In genomic region chr5:9197881-9198260, GRCh38 we compare ENCODE assay signal across 11 cellular contexts.
DNase-seq lines count a peak whose midpoint lies in the region; ATAC-seq, FAIRE-seq and TF ChIP-seq lines count a peak whose summit lies in the region.
"Had no signal": no experiment of that assay in that cellular context is flagged by ENCODE, and none has a peak within 500 bp of the region (broad histone marks: within the 10 kb centered on the region; RNA-seq: fewer than 3 reads in every experiment).

No MANE protein-coding gene starts in this region.

- no peak overlapping the region for H2AK9ac ChIP-seq in IMR-90 (replicated peaks; ENCODE audit: low read depth, low read length, poor library complexity)

- H3K9me3 ChIP-seq in IMR-90 (ENCODE audit: control insufficient read depth, insufficient read depth, low read length), result peaks cover 2% of the 10 kb centered on the region; the same call in 1 of the 2 replicates

- no peak overlapping the region for H4K5ac ChIP-seq in IMR-90 (ENCODE audit: low read depth, low read length)

- peaks cover 4% of the 10 kb centered on the region for H3K4me1 ChIP-seq in IMR-90 (ENCODE audit: control insufficient read depth, insufficient read depth, low read length)

- no TSS peak for BruUV-seq in IMR-90 (replicated peaks; lab: Mats Ljungman, UMichigan)

- no peak overlapping the region for H3K14ac ChIP-seq in IMR-90 (replicated peaks; ENCODE audit: low read depth, low read length)

- WGBS in IMR-90 (ENCODE audit: extremely low coverage in 2 of 2, insufficient read length in 1 of 2), 2 experiments, result no CpG with 5 or more reads among the region's 1 CpG

- H4K20me1 ChIP-seq in IMR-90 (ENCODE audit: insufficient read depth, low read length), result no peaks in the 10 kb centered on the region

- H2BK5ac ChIP-seq in IMR-90 (ENCODE audit: low read depth, low read length, poor library complexity, severe bottlenecking), result no peak overlapping the region

- POLR2A ChIA-PET in IMR-90 (lab: Charles Lee; ENCODE audit: unreplicated experiment), result no interaction called here

- dilution Hi-C loops in IMR-90 (cut with HindIII; ENCODE audit: low sequenced_read_pairs, unreplicated experiment), result no loop called here

- peaks cover 0 to 19% of the 10 kb centered on the region in 2 experiments; a peak in 1 of 4 replicates for H3K79me1 ChIP-seq in IMR-90 (ENCODE audit: low read depth in 1 of 2, low read length in 2 of 2)

- no peak overlapping the region for H3K4ac ChIP-seq in IMR-90 (ENCODE audit: low read depth, low read length)

- H3K9ac ChIP-seq in IMR-90 (ENCODE audit: low read depth, low read length), result no peak overlapping the region

- FAIRE-seq in frontal cortex (lab: Jason Lieb, UNC), result no peak
- FAIRE-seq: urothelium cell line had no signal

- H4K91ac ChIP-seq in IMR-90 (ENCODE audit: insufficient read depth, low read depth, low read length), result no peak overlapping the region

- no peak for TF ChIP-seq POLR2A in IMR-90 (IDR thresholded peaks at IDR 0.05; ENCODE audit: low read depth, low read length)

- TF ChIP-seq RAD21 in IMR-90 (IDR thresholded peaks at IDR 0.05; ENCODE audit: low read length), result no peak

- no peaks in the 10 kb centered on the region for H3K27me3 ChIP-seq in IMR-90 (ENCODE audit: control insufficient read depth, insufficient read depth, low read length)

- H4K8ac ChIP-seq in IMR-90 (ENCODE audit: low read depth in 2 of 2, low read length in 2 of 2), result no peak overlapping the region

- H3K36me3 ChIP-seq in IMR-90 (ENCODE audit: control insufficient read depth, insufficient read depth, low read length), result peaks cover 5% of the 10 kb centered on the region

- DNase-seq in GM19238 (ENCODE audit: insufficient read length, low spot score) (peak; percentile 21), IMR-90 (peak; percentile 70), renal cortical epithelial cell (ENCODE audit: low read depth) (peak; percentile 54), frontal cortex (ENCODE audit: low spot score in 2 of 2) (no peak), nucleus accumbens (lab: John Stamatoyannopoulos, UW) (no peak), SK-N-DZ (ENCODE audit: low spot score) (no peak)
- DNase-seq in central memory CD4-positive, alpha-beta T cell, result no peak
- DNase-seq: GDM1; stimulated activated CD4-positive, alpha-beta T cell treated with anti-CD3 and anti-CD28 coated beads, Interleukin-4, amount 100 ng/mL, for 24 hours had no signal

- ATAC-seq in HG02759 (IDR thresholded peaks at IDR 0.05; ENCODE audit: unreplicated experiment), result peak; percentile 93
- ATAC-seq in IMR-90 (ENCODE audit: low read depth), result 0 out of 2 replicates have a peak, but pooled peaks have one; percentile 28

- H3K4me2 ChIP-seq in IMR-90 (ENCODE audit: low read depth, low read length), result no peak overlapping the region

- TF ChIP-seq CTCF in IMR-90 (conservative IDR thresholded peaks at IDR 0.05; ENCODE audit: low read depth, low read length), result no peak

- CTCF ChIA-PET in IMR-90 (lab: Yijun Ruan, JAX), result interaction anchor here (1.1 kb wide), 1 partner anchor 14 kb away, joined by 3 read pairs; no protein-coding TSS in a partner anchor

- peaks cover 28% of the 10 kb centered on the region for H3K9me1 ChIP-seq in IMR-90 (ENCODE audit: insufficient read depth, low read length)

- H3K4me3 ChIP-seq in IMR-90 (ENCODE audit: insufficient read depth, low read depth, low read length), result no peak overlapping the region

- intact Hi-C loops in IMR-90 (cut with micrococcal nuclease), result no loop called here

- no peak overlapping the region for H2AK5ac ChIP-seq in IMR-90 (ENCODE audit: low read depth, low read length)

- in situ Hi-C loops in IMR-90 (cut with MboI; ENCODE audit: low sequenced_read_pairs), result no loop called here

- H3K27ac ChIP-seq in IMR-90 (ENCODE audit: insufficient read depth, low read length), result no peak overlapping the region

- H2BK120ac ChIP-seq in IMR-90 (ENCODE audit: low read depth, low read length), result no peak overlapping the region

- no peak overlapping the region for H2AFZ ChIP-seq in IMR-90 (replicated peaks; ENCODE audit: low read length, poor library complexity)

- no peak overlapping the region for H3K56ac ChIP-seq in IMR-90 (ENCODE audit: extremely low read depth, insufficient read depth, low read length)

- no peak overlapping the region for H2BK20ac ChIP-seq in IMR-90 (ENCODE audit: low read depth, low read length)

- no peak overlapping the region for H3K18ac ChIP-seq in IMR-90 (ENCODE audit: low read depth, low read length)

- no peak overlapping the region for H2BK15ac ChIP-seq in IMR-90 (ENCODE audit: low read depth, low read length)

- no peak overlapping the region for H3K23ac ChIP-seq in IMR-90 (ENCODE audit: low read depth, low read length)

TF ChIP-seq in IMR-90, 13 proteins besides CTCF, POLR2A, EP300 and RAD21:
- TF ChIP-seq ELK1 (IDR thresholded peaks at IDR 0.05; ENCODE audit: borderline replicate concordance, low read depth, low read length) (no peak), RCOR1 (IDR thresholded peaks at IDR 0.05; ENCODE audit: insufficient replicate concordance, low read length) (no peak), CHD1 (IDR thresholded peaks at IDR 0.05; ENCODE audit: low read depth, low read length) (no peak), NFE2L2 (IDR thresholded peaks at IDR 0.05; ENCODE audit: low read depth, low read length) (no peak), USF2 (IDR thresholded peaks at IDR 0.05; ENCODE audit: low read depth, low read length) (no peak), MXI1 (IDR thresholded peaks at IDR 0.05; ENCODE audit: borderline replicate concordance, low read depth, low read length) (no peak), MAFK (IDR thresholded peaks at IDR 0.05; ENCODE audit: low read depth, low read length) (no peak), SMC3 (IDR thresholded peaks at IDR 0.05; ENCODE audit: low read depth, low read length) (no peak), BHLHE40 (IDR thresholded peaks at IDR 0.05; ENCODE audit: low read depth, low read length) (no peak), MAZ (IDR thresholded peaks at IDR 0.05; ENCODE audit: borderline replicate concordance, low read depth, low read length) (no peak), FOS (IDR thresholded peaks at IDR 0.05; ENCODE audit: low read depth, low read length) (no peak), CEBPB (IDR thresholded peaks at IDR 0.05; ENCODE audit: low read depth, low read length) (no peak), RFX5 (IDR thresholded peaks at IDR 0.05; ENCODE audit: low read depth, low read length) (no peak)

Comparison
In these comparisons a context has a peak if more than half of its experiments do, and no peak if none do; other contexts are left out.
1. DNase-seq: peak in GM19238 (single experiment), IMR-90 (single experiment) and renal cortical epithelial cell (single experiment); none in frontal cortex (0 of 2), nucleus accumbens (0 of 56), central memory CD4-positive, alpha-beta T cell (single experiment) and SK-N-DZ (single experiment).